ENCODE assay signal across 10 cellular contexts in genomic region chr1:69700770-69701169, GRCh38.
DNase-seq lines count a peak whose midpoint lies in the region; ATAC-seq and TF ChIP-seq lines count a peak whose summit lies in the region.
"Had no signal": no experiment of that assay in that cellular context is flagged by ENCODE, and none has a peak within 500 bp of the region (broad histone marks: within the 10 kb centered on the region; RNA-seq: fewer than 3 reads in every experiment).

No MANE protein-coding gene starts in this region.

- no peak overlapping the region for H2BK12ac ChIP-seq in neuronal stem cell (ENCODE audit: low read length)

- H3K79me1 ChIP-seq in neuronal stem cell (ENCODE audit: low read depth, low read length) = no peaks in the 10 kb centered on the region

- H2BK120ac ChIP-seq in neuronal stem cell (ENCODE audit: low read depth, low read length) = no peak overlapping the region

- H2BK5ac ChIP-seq in neuronal stem cell (ENCODE audit: low read length) = no peak overlapping the region

- H2BK15ac ChIP-seq in neuronal stem cell (ENCODE audit: low read length) = no peak overlapping the region

- no peak overlapping the region for H4K8ac ChIP-seq in neuronal stem cell (ENCODE audit: low read depth, low read length)

- no peak overlapping the region for H3K18ac ChIP-seq in neuronal stem cell (ENCODE audit: low read length)

- no peak overlapping the region for H3K4me3 ChIP-seq in body of pancreas
- no peak overlapping the region for H3K4me3 ChIP-seq in neuronal stem cell (ENCODE audit: low read length in 2 of 2)
- H3K4me3 ChIP-seq: SK-N-MC had no signal

- no peak overlapping the region for H4K91ac ChIP-seq in neuronal stem cell (ENCODE audit: low read depth, low read length, poor library complexity)

- H3K4me2 ChIP-seq in neuronal stem cell (ENCODE audit: insufficient read depth, low read length, poor library complexity, severe bottlenecking) = no peak overlapping the region

- no peak overlapping the region for H3K23ac ChIP-seq in neuronal stem cell (ENCODE audit: low read depth, low read length, poor library complexity)

- no peak overlapping the region for H2AK5ac ChIP-seq in neuronal stem cell (ENCODE audit: low read depth, low read length)

- no peak overlapping the region for H3K14ac ChIP-seq in neuronal stem cell (ENCODE audit: low read length)

- H3K9me3 ChIP-seq in body of pancreas = no peaks in the 10 kb centered on the region
- H3K9me3 ChIP-seq in neuronal stem cell (replicated peaks in 1 of 2; ENCODE audit: control insufficient read depth in 2 of 2, insufficient read depth in 1 of 2, low read depth in 1 of 2, low read length in 2 of 2) = peaks cover 0 to 2% of the 10 kb centered on the region in 2 donors

- H3K9ac ChIP-seq in neuronal stem cell (ENCODE audit: low read depth, low read length, poor library complexity) = no peak overlapping the region

- no peaks in the 10 kb centered on the region for H3K4me1 ChIP-seq in body of pancreas
- H3K4me1 ChIP-seq in neuronal stem cell (ENCODE audit: control insufficient read depth in 2 of 2, insufficient read depth in 1 of 2, low read depth in 1 of 2, low read length in 2 of 2) = no peaks in the 10 kb centered on the region

- 34 to 37% methylated on average over 2 of the region's 2 CpGs for WGBS in body of pancreas, 2 donors
- no CpG with 5 or more reads among the region's 2 CpGs for WGBS in neuronal stem cell (ENCODE audit: extremely low coverage in 2 of 2, insufficient read length in 2 of 2, insufficient replicate concordance in 1 of 2), 2 donors

- no peak overlapping the region for H3K4ac ChIP-seq in neuronal stem cell (ENCODE audit: low read length)

- H3K36me3 ChIP-seq in body of pancreas (replicated peaks in 1 of 2; ENCODE audit: insufficient read depth in 1 of 2, low read depth in 2 of 2) = no peaks in the 10 kb centered on the region
- H3K36me3 ChIP-seq in neuronal stem cell (replicated peaks in 1 of 2; ENCODE audit: control insufficient read depth in 2 of 2, insufficient read depth in 2 of 2, low read length in 2 of 2) = no peaks in the 10 kb centered on the region

- peak; percentile 1 to 21 for DNase-seq in NCI-H2081 (lab: John Stamatoyannopoulos, UW)
- DNase-seq in NCI-H2081 treated with DMSO at 0.1 percent for 48 hours (lab: John Stamatoyannopoulos, UW) = no peak
- peak in 3 of 4 donors; percentile 22 to 49 (median 28) for DNase-seq in body of pancreas
- DNase-seq in neuronal stem cell (ENCODE audit: low spot score) = peak; percentile 3
- DNase-seq in activated CD4-positive, CD25-positive, alpha-beta regulatory T cell treated with anti-CD3 and anti-CD28 coated beads, Interleukin-2, amount 50 U/mL, for 72 hours = no peak
- no peak for DNase-seq in hippocampal formation (lab: John Stamatoyannopoulos, UW)
- DNase-seq: C1 segment of cervical spinal cord had no signal

- ATAC-seq in body of pancreas = no peak
- ATAC-seq in GM18909 (IDR thresholded peaks at IDR 0.05; ENCODE audit: poor library complexity, unreplicated experiment) = no peak

- TF ChIP-seq CTCF in LNCAP (IDR thresholded peaks at IDR 0.05) (peak; percentile 51; the same call in 1 of the 2 replicates), body of pancreas (IDR thresholded peaks at IDR 0.05) (peak in 4 of 7 experiments; percentile 6 to 48 (median 30))

- TF ChIP-seq POLR2A in body of pancreas (IDR thresholded peaks at IDR 0.05) = no peak

- H3K27ac ChIP-seq in body of pancreas (no peak overlapping the region), neuronal stem cell (replicated peaks; ENCODE audit: low read length) (no peak overlapping the region)
- H3K27ac ChIP-seq: SK-N-MC had no signal

- intact Hi-C loops in body of pancreas (cut with DNase I) = no loop called here

- H2AFZ ChIP-seq in neuronal stem cell (ENCODE audit: low read length) = no peak overlapping the region

- H3K27me3 ChIP-seq in body of pancreas = no peaks in the 10 kb centered on the region
- H3K27me3 ChIP-seq in neuronal stem cell (ENCODE audit: control insufficient read depth in 3 of 3, insufficient read depth in 3 of 3, low read depth in 1 of 3, low read length in 3 of 3) = no peaks in the 10 kb centered on the region

Comparison
In these comparisons a context has a peak if more than half of its experiments do, and no peak if none do; other contexts are left out.
1. DNase-seq: peak in NCI-H2081 (2 of 2), body of pancreas (3 of 4) and neuronal stem cell (single experiment); none in NCI-H2081 treated with DMSO at 0.1 percent for 48 hours (single experiment), activated CD4-positive, CD25-positive, alpha-beta regulatory T cell treated with anti-CD3 and anti-CD28 coated beads, Interleukin-2, amount 50 U/mL, for 72 hours (single experiment) and hippocampal formation (0 of 2).